In genomic region chr1:149664624-149665023, GRCh38 we compare ENCODE assay signal across 7 cellular contexts.
DNase-seq lines count a peak whose midpoint lies in the region; ATAC-seq, FAIRE-seq and TF ChIP-seq lines count a peak whose summit lies in the region.
"Not testable (repeated sequence)": the region's sequence is repeated elsewhere in the genome, so short reads cannot be mapped to it uniquely, and the experiment has no call there.

No MANE protein-coding gene starts in this region.

- not testable (repeated sequence) for H3K9me3 Mint-ChIP-seq in Calu3 (ENCODE audit: low read depth, unreplicated experiment)

- not testable (repeated sequence) for TF ChIP-seq POLR2A in HepG2 (IDR thresholded peaks at IDR 0.05; ENCODE audit: insufficient read depth in 1 of 2, low read depth in 2 of 2, low read length in 2 of 2)

- H3K27me3 Mint-ChIP-seq in Calu3 (ENCODE audit: unreplicated experiment) = not testable (repeated sequence)

- DNase-seq in Calu3 (peak; percentile 44), LoVo (ENCODE audit: low spot score) (peak; percentile 6), astrocyte of the hippocampus (ENCODE audit: low read depth, low spot score) (peak; percentile 14), epithelial cell of esophagus (ENCODE audit: low read depth) (peak; percentile 43), hepatocyte (ENCODE audit: low spot score) (peak; percentile 43), HepG2 (ENCODE audit: low spot score) (peak; percentile 8), renal cortical epithelial cell (ENCODE audit: low read depth) (peak; percentile 18)

- 60% methylated on average over 1 of the region's 2 CpGs for WGBS in hepatocyte (ENCODE audit: low lambda C conversion rate, missing lambda C conversion rate)
- 0% methylated on average over 1 of the region's 2 CpGs for WGBS in HepG2 (ENCODE audit: low lambda C conversion rate)

- H3K27ac ChIP-seq in hepatocyte = peak overlapping the region; percentile 92
- H3K27ac ChIP-seq in HepG2 (ENCODE audit: extremely low read length, insufficient read depth, low read length) = not testable (repeated sequence)

- not testable (repeated sequence) for H4K20me1 ChIP-seq in hepatocyte (ENCODE audit: insufficient read depth, poor library complexity, severe bottlenecking); HepG2 (ENCODE audit: insufficient read depth, low read length)

- TF ChIP-seq RAD21 in HepG2 (CRISPR knock-in tag; IDR thresholded peaks at IDR 0.05) = not testable (repeated sequence)

- CTCF ChIA-PET in Calu3 (lab: Charles Lee); HepG2 (lab: Yijun Ruan, JAX; ENCODE audit: low intra/inter-chr PET ratio, low total read pairs): not testable (repeated sequence)

- not testable (repeated sequence) for H3K9ac ChIP-seq in HepG2 (ENCODE audit: insufficient read depth, low read depth, low read length)

- BruUV-seq in Calu3 (replicated peaks; lab: Mats Ljungman, UMichigan); HepG2 (replicated peaks; lab: Mats Ljungman, UMichigan): not testable (repeated sequence)

- intact Hi-C loops in Calu3 (cut with micrococcal nuclease; ENCODE audit: unreplicated experiment); HepG2 (cut with micrococcal nuclease; ENCODE audit: unreplicated experiment): not testable (repeated sequence)

- not testable (repeated sequence) for TF ChIP-seq CTCF in Calu3 (IDR thresholded peaks at IDR 0.05; ENCODE audit: unreplicated experiment); epithelial cell of esophagus (IDR thresholded peaks at IDR 0.05; ENCODE audit: insufficient read depth, low read depth, low read length, missing control alignments); hepatocyte (IDR thresholded peaks at IDR 0.05; ENCODE audit: poor library complexity); HepG2 (CRISPR knock-in tag; IDR thresholded peaks at IDR 0.05)

- not testable (repeated sequence) for H3K9me3 ChIP-seq in hepatocyte (ENCODE audit: low read depth); HepG2 (ENCODE audit: low read length)

- not testable (repeated sequence) for H2AFZ ChIP-seq in hepatocyte; HepG2 (ENCODE audit: low read length)

- not testable (repeated sequence) for H3K27me3 ChIP-seq in hepatocyte; HepG2 (ENCODE audit: control insufficient read depth in 1 of 2, insufficient read depth in 2 of 2, low read length in 2 of 2)

- H3K4me1 ChIP-seq in hepatocyte (ENCODE audit: insufficient read depth); HepG2 (ENCODE audit: insufficient read depth, low read length): not testable (repeated sequence)

- not testable (repeated sequence) for H3K36me3 Mint-ChIP-seq in Calu3 (ENCODE audit: insufficient read depth, unreplicated experiment)

- H3K4me1 Mint-ChIP-seq in Calu3 (ENCODE audit: low read depth, unreplicated experiment) = not testable (repeated sequence)

- not testable (repeated sequence) for H3K79me2 ChIP-seq in hepatocyte; HepG2 (ENCODE audit: insufficient read depth, low read length)

- H3K4me3 ChIP-seq in epithelial cell of esophagus (ENCODE audit: low read length); hepatocyte; HepG2 (replicated peaks in 1 of 3; ENCODE audit: insufficient read depth in 1 of 3, low read depth in 2 of 3, low read length in 3 of 3): not testable (repeated sequence)

- in situ Hi-C loops in HepG2 (cut with HindIII; ENCODE audit: extremely low pct_ligation_motif_present, low pct_unique_long_range_greater_than_20kb) = not testable (repeated sequence)

- H3K36me3 ChIP-seq in hepatocyte (replicated peaks; ENCODE audit: insufficient read depth, low read depth); HepG2 (replicated peaks in 1 of 2; ENCODE audit: control insufficient read depth in 1 of 2, insufficient read depth in 2 of 2, low read length in 2 of 2): not testable (repeated sequence)

- ATAC-seq in HepG2 = peak; percentile 85

- not testable (repeated sequence) for H3K4me3 Mint-ChIP-seq in Calu3 (ENCODE audit: low read depth, unreplicated experiment)

- not testable (repeated sequence) for H3K9me2 ChIP-seq in hepatocyte (replicated peaks; ENCODE audit: insufficient read depth)

- peak overlapping the region; percentile 52 for H3K27ac Mint-ChIP-seq in Calu3 (ENCODE audit: unreplicated experiment)

- FAIRE-seq in HepG2 (lab: Jason Lieb, UNC) = not testable (repeated sequence)

- POLR2A ChIA-PET in HepG2 (lab: Yijun Ruan, JAX) = not testable (repeated sequence)

- TF ChIP-seq EP300 in HepG2 (IDR thresholded peaks at IDR 0.05; ENCODE audit: low read depth in 2 of 2, low read length in 2 of 2); HepG2 (CRISPR knock-in tag; IDR thresholded peaks at IDR 0.05; ENCODE audit: borderline replicate concordance): not testable (repeated sequence)

- H3K4me2 ChIP-seq in hepatocyte = not testable (repeated sequence)
- H3K4me2 ChIP-seq in HepG2 (ENCODE audit: low read depth, low read length) = 0 out of 2 replicates have a peak overlapping the region, but pooled peaks have one; percentile 18

TF ChIP-seq in HepG2, 621 proteins besides CTCF, POLR2A, EP300 and RAD21:
- peak; percentile 49 for TF ChIP-seq FOSL2 (CRISPR knock-in tag; IDR thresholded peaks at IDR 0.05)
